ENCODE assay signal across 19 cellular contexts in the genomic region with DNA sequence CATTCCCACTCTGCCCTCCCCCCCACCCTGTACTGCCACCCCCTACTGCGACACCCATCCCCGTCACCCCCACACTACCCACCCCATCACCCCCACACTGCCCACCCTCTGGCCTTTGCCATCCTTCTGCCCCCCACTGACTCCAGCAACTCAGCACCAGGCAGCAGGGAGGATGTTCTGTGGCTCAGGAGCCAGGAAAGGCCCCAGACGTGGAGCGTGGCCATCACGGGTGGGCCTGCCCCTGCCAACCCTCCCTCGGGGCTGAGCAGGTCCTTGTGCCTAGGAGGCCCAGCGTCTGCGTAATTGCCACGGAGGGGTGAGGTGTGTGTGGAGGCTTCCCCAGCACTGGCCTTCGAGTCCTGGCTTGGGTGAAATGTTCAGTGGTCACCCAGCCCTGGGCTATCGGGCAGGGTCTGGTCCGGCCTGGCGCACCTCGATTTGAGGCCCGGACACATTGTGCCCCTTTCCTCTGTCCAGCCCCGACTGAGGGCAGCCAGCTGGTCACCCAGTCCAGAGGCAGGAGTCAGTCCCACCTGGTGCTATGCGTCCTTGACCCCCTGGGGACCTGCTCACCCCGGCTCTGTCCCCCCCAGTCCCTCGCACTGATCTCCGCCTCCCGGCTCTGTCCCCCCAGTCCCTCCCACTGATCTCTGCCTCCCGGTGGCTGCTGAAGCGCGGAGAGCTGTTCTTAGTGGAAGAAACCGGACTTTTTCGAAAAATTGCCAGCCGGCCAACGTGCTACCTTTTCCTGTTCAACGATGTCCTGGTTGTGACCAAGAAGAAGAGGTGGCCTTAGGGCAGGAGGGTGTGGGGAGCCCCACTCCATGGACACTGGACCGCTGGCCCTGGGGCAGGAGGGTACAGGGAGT. TPM values are rescaled to one million over a fixed set of nuclear protein-coding genes. Genes with fewer than 3 reads are reported as not detected.
DNase-seq lines count a peak whose midpoint lies in the region; ATAC-seq and TF ChIP-seq lines count a peak whose summit lies in the region.
"Had no signal": no experiment of that assay in that cellular context is flagged by ENCODE, and none has a peak within 500 bp of the region (broad histone marks: within the 10 kb centered on the region; RNA-seq: fewer than 3 reads in every experiment).

No MANE protein-coding gene starts in this region.

- ATAC-seq in HG03469 (IDR thresholded peaks at IDR 0.05; ENCODE audit: unreplicated experiment) (no peak), GM18858 (IDR thresholded peaks at IDR 0.05; ENCODE audit: unreplicated experiment) (no peak), HG02763 (IDR thresholded peaks at IDR 0.05; ENCODE audit: unreplicated experiment) (no peak)
- ATAC-seq: mucosa of descending colon, T-cell had no signal

- H3K27ac ChIP-seq in 22Rv1 (peak overlapping the region; percentile 55), HEK293 (ENCODE audit: extremely low read depth, low read depth, low read length) (no peak overlapping the region), PC-9 (no peak overlapping the region)
- H3K27ac ChIP-seq in BLaER1 treated with 17β-estradiol and CSF1 and Interleukin-3, amounts not matched to agents 10 nM and 100 nM = no peak overlapping the region
- H3K27ac ChIP-seq: adrenal gland, breast epithelium, transverse colon had no signal

- no peaks in the 10 kb centered on the region for H3K36me3 ChIP-seq in BLaER1 treated with 17β-estradiol and CSF1 and Interleukin-3, amounts not matched to agents 10 nM and 100 nM
- peaks cover 0 to 6% of the 10 kb centered on the region in 2 experiments; a peak in 1 of 3 replicates for H3K36me3 ChIP-seq in HEK293 (ENCODE audit: control insufficient read depth in 2 of 2, insufficient read depth in 1 of 2, low read length in 2 of 2)
- H3K36me3 ChIP-seq in PC-9 (ENCODE audit: low read depth) = no peaks in the 10 kb centered on the region
- H3K36me3 ChIP-seq: adrenal gland, breast epithelium, transverse colon had no signal

- H3K9me3 ChIP-seq in BLaER1 treated with 17β-estradiol and CSF1 and Interleukin-3, amounts not matched to agents 10 nM and 100 nM (replicated peaks in 1 of 11) = no peaks in the 10 kb centered on the region
- H3K9me3 ChIP-seq in HEK293 (ENCODE audit: control insufficient read depth, insufficient read depth, low read depth, low read length) (no peaks in the 10 kb centered on the region), PC-9 (ENCODE audit: insufficient read depth, low read depth) (no peaks in the 10 kb centered on the region)
- H3K9me3 ChIP-seq: adrenal gland, breast epithelium, mucosa of descending colon, transverse colon had no signal

- CTCF ChIA-PET in HEK293 (lab: Yijun Ruan, JAX) (interaction anchor here (0.7 to 1.9 kb wide), 3 partner anchors 13 to 30 kb away, joined by 3 to 16 read pairs (median 9); no protein-coding TSS in a partner anchor), PC-9 (lab: Charles Lee) (no interaction called here)

- peaks cover 0 to 48% (median 33%) of the 10 kb centered on the region in 10 experiments; a peak in 14 of 20 replicates for H3K4me1 ChIP-seq in BLaER1 treated with 17β-estradiol and CSF1 and Interleukin-3, amounts not matched to agents 10 nM and 100 nM
- H3K4me1 ChIP-seq in HEK293 (ENCODE audit: control insufficient read depth, insufficient read depth, low read length) (no peaks in the 10 kb centered on the region), PC-9 (replicated peaks; ENCODE audit: insufficient read depth) (peaks cover 14% of the 10 kb centered on the region)
- H3K4me1 ChIP-seq: adrenal gland, breast epithelium had no signal

- peaks cover 7 to 46% (median 33%) of the 10 kb centered on the region in 11 experiments; a peak in 20 of 22 replicates for H3K27me3 ChIP-seq in BLaER1 treated with 17β-estradiol and CSF1 and Interleukin-3, amounts not matched to agents 10 nM and 100 nM
- H3K27me3 ChIP-seq in PC-9 (ENCODE audit: insufficient read depth, low read depth) = no peaks in the 10 kb centered on the region
- H3K27me3 ChIP-seq: breast epithelium, transverse colon had no signal

- no peak overlapping the region for H3K4me3 ChIP-seq in BLaER1 treated with 17β-estradiol and CSF1 and Interleukin-3, amounts not matched to agents 10 nM and 100 nM
- H3K4me3 ChIP-seq in HEK293 (ENCODE audit: low read depth, low read length) (no peak overlapping the region), PC-9 (no peak overlapping the region)
- H3K4me3 ChIP-seq: adrenal gland, breast epithelium, mucosa of descending colon, transverse colon had no signal

- DNase-seq in fibroblast of peridontal ligament (ENCODE audit: extremely low read depth) (peak; percentile 0), PC-9 (no peak)
- DNase-seq: activated CD4-positive, alpha-beta T cell treated with anti-CD3 and anti-CD28 coated beads for 4 hours; activated effector memory CD4-positive, alpha-beta T cell treated with Interleukin-2 at 50 U/mL for 16 hours; adrenal gland; H9; mucosa of descending colon; NCI-H69; SHP77 treated with DMSO at 0.1 percent for 48 hours; small intestine; T-cell; transverse colon had no signal

- no TSS peak for BruUV-seq in PC-9 (replicated peaks; lab: Mats Ljungman, UMichigan)

- no peaks in the 10 kb centered on the region for H3K79me2 ChIP-seq in PC-9 (ENCODE audit: low read depth)

- TF ChIP-seq CTCF in 22Rv1 (IDR thresholded peaks at IDR 0.05) = no peak
- TF ChIP-seq CTCF in HEK293 (tag by site-specific recombination; IDR thresholded peaks at IDR 0.05) = no peak
- TF ChIP-seq CTCF in PC-9 (conservative IDR thresholded peaks at IDR 0.05) = no peak

- peak overlapping the region in 7 of 11 experiments; percentile 8 to 47 (median 26); a peak in 9 of 22 replicates for H3K4me2 ChIP-seq in BLaER1 treated with 17β-estradiol and CSF1 and Interleukin-3, amounts not matched to agents 10 nM and 100 nM
- no peak overlapping the region for H3K4me2 ChIP-seq in PC-9

- peaks cover 14% of the 10 kb centered on the region; the same call in 1 of the 2 replicates for H3F3A ChIP-seq in PC-9 (ENCODE audit: insufficient read depth, low read depth)

- POLR2A ChIA-PET in HEK293 (lab: Yijun Ruan, JAX) = interaction anchor here (0.6 kb wide), 1 partner anchor 1133 kb away, joined by 3 read pairs; no protein-coding TSS in a partner anchor
- POLR2A ChIA-PET in PC-9 (lab: Charles Lee; ENCODE audit: unreplicated experiment) = no interaction called here

- H2AFZ ChIP-seq in PC-9 = no peak overlapping the region

- no peak overlapping the region for H3K9ac ChIP-seq in BLaER1 treated with 17β-estradiol and CSF1 and Interleukin-3, amounts not matched to agents 10 nM and 100 nM

- peaks cover 0 to 61% (median 38%) of the 10 kb centered on the region in 11 experiments; a peak in 16 of 22 replicates for H4K20me1 ChIP-seq in BLaER1 treated with 17β-estradiol and CSF1 and Interleukin-3, amounts not matched to agents 10 nM and 100 nM
- H4K20me1 ChIP-seq in PC-9 (ENCODE audit: insufficient read depth) = 0 out of 2 replicates have a peak, but pooled peaks cover 4% of the 10 kb centered on the region

- H3K9me2 ChIP-seq in PC-9 (ENCODE audit: insufficient read depth) = no peaks in the 10 kb centered on the region

- intact Hi-C loops in PC-9 (cut with micrococcal nuclease; ENCODE audit: unreplicated experiment) = no loop called here

TF ChIP-seq in HEK293, 187 proteins besides CTCF, POLR2A, EP300 and RAD21 (continues in another document):
- TF ChIP-seq, protein P1, sequence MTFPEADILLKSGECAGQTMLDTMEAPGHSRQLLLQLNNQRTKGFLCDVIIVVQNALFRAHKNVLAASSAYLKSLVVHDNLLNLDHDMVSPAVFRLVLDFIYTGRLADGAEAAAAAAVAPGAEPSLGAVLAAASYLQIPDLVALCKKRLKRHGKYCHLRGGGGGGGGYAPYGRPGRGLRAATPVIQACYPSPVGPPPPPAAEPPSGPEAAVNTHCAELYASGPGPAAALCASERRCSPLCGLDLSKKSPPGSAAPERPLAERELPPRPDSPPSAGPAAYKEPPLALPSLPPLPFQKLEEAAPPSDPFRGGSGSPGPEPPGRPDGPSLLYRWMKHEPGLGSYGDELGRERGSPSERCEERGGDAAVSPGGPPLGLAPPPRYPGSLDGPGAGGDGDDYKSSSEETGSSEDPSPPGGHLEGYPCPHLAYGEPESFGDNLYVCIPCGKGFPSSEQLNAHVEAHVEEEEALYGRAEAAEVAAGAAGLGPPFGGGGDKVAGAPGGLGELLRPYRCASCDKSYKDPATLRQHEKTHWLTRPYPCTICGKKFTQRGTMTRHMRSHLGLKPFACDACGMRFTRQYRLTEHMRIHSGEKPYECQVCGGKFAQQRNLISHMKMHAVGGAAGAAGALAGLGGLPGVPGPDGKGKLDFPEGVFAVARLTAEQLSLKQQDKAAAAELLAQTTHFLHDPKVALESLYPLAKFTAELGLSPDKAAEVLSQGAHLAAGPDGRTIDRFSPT (tag by site-specific recombination; IDR thresholded peaks at IDR 0.05) = peak; percentile 96
- TF ChIP-seq ZBTB6 (tag by site-specific recombination; IDR thresholded peaks at IDR 0.05) (peak; percentile 58), ZNF112 (tag by site-specific recombination; IDR thresholded peaks at IDR 0.05) (no peak), ZNF585B (tag by site-specific recombination; IDR thresholded peaks at IDR 0.05) (no peak), BCL11B (tag by site-specific recombination; IDR thresholded peaks at IDR 0.05; ENCODE audit: low read depth) (peak; percentile 75; the same call in 1 of the 2 replicates), ZNF629 (tag by site-specific recombination; IDR thresholded peaks at IDR 0.05) (0 out of 2 replicates have a peak, but pooled peaks have one; percentile 13)
- TF ChIP-seq, protein P2, sequence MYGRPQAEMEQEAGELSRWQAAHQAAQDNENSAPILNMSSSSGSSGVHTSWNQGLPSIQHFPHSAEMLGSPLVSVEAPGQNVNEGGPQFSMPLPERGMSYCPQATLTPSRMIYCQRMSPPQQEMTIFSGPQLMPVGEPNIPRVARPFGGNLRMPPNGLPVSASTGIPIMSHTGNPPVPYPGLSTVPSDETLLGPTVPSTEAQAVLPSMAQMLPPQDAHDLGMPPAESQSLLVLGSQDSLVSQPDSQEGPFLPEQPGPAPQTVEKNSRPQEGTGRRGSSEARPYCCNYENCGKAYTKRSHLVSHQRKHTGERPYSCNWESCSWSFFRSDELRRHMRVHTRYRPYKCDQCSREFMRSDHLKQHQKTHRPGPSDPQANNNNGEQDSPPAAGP (tag by site-specific recombination; IDR thresholded peaks at IDR 0.05) = peak; percentile 28; the same call in 1 of the 2 replicates

RNA-seq across cellular contexts. Expression of gene ARHGEF16, which starts 23.0 kb away (rescaled TPM):
- 25.1 and 29.1 TPM in 2 replicates for total RNA-seq in PC-9 (2021)
